ENCODE assay signal across 10 cellular contexts in genomic region chr2:191611614-191612013, GRCh38.
A peak's percentile ranks its signal among the peaks of the same experiment; 100 is the strongest.
DNase-seq lines count a peak whose midpoint lies in the region; ATAC-seq, FAIRE-seq and TF ChIP-seq lines count a peak whose summit lies in the region.
"Had no signal": no experiment of that assay in that cellular context is flagged by ENCODE, and none has a peak within 500 bp of the region (broad histone marks: within the 10 kb centered on the region; RNA-seq: fewer than 3 reads in every experiment).

No MANE protein-coding gene starts in this region.

- no peak overlapping the region for H3K27ac Mint-ChIP-seq in CD4-positive, alpha-beta T cell

- H2AFZ ChIP-seq in GM23248 = 0 out of 2 replicates have a peak overlapping the region, but pooled peaks have one; percentile 2

- in situ Hi-C loops in GM23248 (cut with MboI) = no loop called here

- CTCF ChIA-PET in CD4-positive, alpha-beta T cell (lab: Charles Lee) = no interaction called here

- peaks cover 36% of the 10 kb centered on the region for H3F3A ChIP-seq in GM23248 (ENCODE audit: insufficient read depth)

- H3K4me1 ChIP-seq in GM23248 (ENCODE audit: insufficient read depth) = peaks cover 34% of the 10 kb centered on the region
- peaks cover 4% of the 10 kb centered on the region for H3K4me1 ChIP-seq in lower lobe of right lung

- peak overlapping the region; percentile 72 for H3K9ac ChIP-seq in GM23248

- H3K27ac ChIP-seq in GM23248 (peak overlapping the region; percentile 94), lower lobe of right lung (no peak overlapping the region)
- no peak overlapping the region for H3K27ac ChIP-seq in CD4-positive, alpha-beta T cell (ENCODE audit: low read depth, low read length)

- H3K36me3 ChIP-seq in GM23248 (ENCODE audit: low read depth) (no peaks in the 10 kb centered on the region), lower lobe of right lung (no peaks in the 10 kb centered on the region)

- H3K4me3 Mint-ChIP-seq in CD4-positive, alpha-beta T cell = no peak overlapping the region

- no peaks in the 10 kb centered on the region for H3K9me3 Mint-ChIP-seq in CD4-positive, alpha-beta T cell

- intact Hi-C loops in lower lobe of right lung (cut with DNase I) = no loop called here
- intact Hi-C loops in CD4-positive, alpha-beta T cell (cut with DNase I, micrococcal nuclease) = loop anchor here in 1 of 2 experiments (2.0 kb wide), 1 partner anchor 67 kb away; the partner anchor contains the start of gene NABP1

- POLR2A ChIA-PET in CD4-positive, alpha-beta T cell (lab: Charles Lee) = interaction anchor here (0.9 kb wide), 1 partner anchor 65 kb away, joined by 5 read pairs; no protein-coding TSS in a partner anchor

- FAIRE-seq in HTR-8/SVneo (lab: Jason Lieb, UNC) = peak; percentile 48

- H3K4me1 Mint-ChIP-seq in CD4-positive, alpha-beta T cell (ENCODE audit: low read depth) = peaks cover 6% of the 10 kb centered on the region

- peak overlapping the region; percentile 13 for H3K4me2 ChIP-seq in GM23248 (ENCODE audit: unreplicated experiment)

- H3K27me3 Mint-ChIP-seq in CD4-positive, alpha-beta T cell = no peaks in the 10 kb centered on the region

- TF ChIP-seq CTCF in lower lobe of right lung (IDR thresholded peaks at IDR 0.05) = no peak
- no peak for TF ChIP-seq CTCF in CD4-positive, alpha-beta T cell (IDR thresholded peaks at IDR 0.05)

- DNase-seq in GM23248 (no peak), HTR-8/SVneo (ENCODE audit: insufficient read length, low spot score) (no peak), lower lobe of right lung (peak; percentile 54), NCI-H345 (lab: John Stamatoyannopoulos, UW) (no peak), T-helper 9 cell (no peak), superior temporal gyrus (ENCODE audit: extremely low spot score) (no peak)
- no peak for DNase-seq in CD4-positive, alpha-beta T cell
- DNase-seq: NK-92 treated with Interleukin-12 subunit alpha and Interleukin-12 subunit beta, amount 100 ng/mL, for 24 hours; stimulated activated CD4-positive, alpha-beta T cell treated with anti-CD3 and anti-CD28 coated beads, Interleukin-4, amount 100 ng/mL, for 24 hours had no signal

- H3K9me3 ChIP-seq in GM23248 (ENCODE audit: low read depth) = no peaks in the 10 kb centered on the region
- H3K9me3 ChIP-seq in lower lobe of right lung = no peaks in the 10 kb centered on the region
- H3K9me3 ChIP-seq in CD4-positive, alpha-beta T cell (ENCODE audit: control insufficient read depth, low read length) = no peaks in the 10 kb centered on the region

- peak; percentile 81 for ATAC-seq in GM18520 (IDR thresholded peaks at IDR 0.05; ENCODE audit: unreplicated experiment)
- ATAC-seq in lower lobe of right lung = peak; percentile 85 to 91
- ATAC-seq in CD4-positive, alpha-beta T cell (ENCODE audit: poor library complexity) = no peak

- 81 to 87% methylated on average over 3 of the region's 3 CpGs for WGBS in GM23248 (ENCODE audit: low coverage in 1 of 2, low lambda C conversion rate in 2 of 2, missing lambda C conversion rate in 2 of 2), 2 experiments

- no peaks in the 10 kb centered on the region for H3K27me3 ChIP-seq in GM23248 (replicated peaks; ENCODE audit: insufficient read depth)
- no peaks in the 10 kb centered on the region for H3K27me3 ChIP-seq in lower lobe of right lung (ENCODE audit: low read depth)
- H3K27me3 ChIP-seq in CD4-positive, alpha-beta T cell (ENCODE audit: control insufficient read depth, insufficient read depth, low read length) = no peaks in the 10 kb centered on the region

- no peaks in the 10 kb centered on the region for H4K20me1 ChIP-seq in GM23248 (ENCODE audit: insufficient read depth)

- H3K4me3 ChIP-seq in GM23248 (no peak overlapping the region), lower lobe of right lung (no peak overlapping the region)

- H3K9me2 ChIP-seq in GM23248 (ENCODE audit: insufficient read depth) = no peaks in the 10 kb centered on the region

- H3K36me3 Mint-ChIP-seq in CD4-positive, alpha-beta T cell (ENCODE audit: low read depth) = no peaks in the 10 kb centered on the region

- no peaks in the 10 kb centered on the region for H3K79me2 ChIP-seq in GM23248 (ENCODE audit: insufficient read depth)
